1 cellular context compared by ENCODE assay signal in the genomic region with DNA sequence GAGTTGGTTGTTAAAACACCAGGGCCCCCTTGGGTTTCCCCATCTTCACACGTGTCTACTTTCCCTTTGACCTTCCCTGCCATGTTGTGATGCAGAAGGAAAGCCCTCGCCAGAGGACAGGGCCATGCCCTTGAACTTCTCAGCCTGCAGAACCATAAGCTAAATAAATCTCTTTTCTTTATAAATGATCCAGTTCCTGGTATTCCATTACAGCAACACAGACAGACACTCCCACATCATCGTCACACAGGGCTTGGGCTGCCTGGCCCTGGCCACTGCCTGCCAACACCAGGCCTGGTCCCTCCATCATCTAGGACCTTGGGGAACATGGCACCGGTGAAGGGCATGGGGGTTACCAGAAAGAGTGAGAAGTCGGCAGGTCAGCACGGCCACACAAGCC.
TF ChIP-seq lines count a peak whose summit lies in the region.

No MANE protein-coding gene starts in this region.

TF ChIP-seq in H1, 55 proteins besides CTCF, POLR2A, EP300 and RAD21 (continued from another document):
- TF ChIP-seq SP2 (IDR thresholded peaks at IDR 0.05; ENCODE audit: low read length) = no peak
- TF ChIP-seq SIRT6 (IDR thresholded peaks at IDR 0.05; ENCODE audit: low read length) = no peak
- TF ChIP-seq RBBP5 (IDR thresholded peaks at IDR 0.05; ENCODE audit: borderline replicate concordance, low read depth, low read length) = no peak
- no peak for TF ChIP-seq SAP30 (IDR thresholded peaks at IDR 0.05; ENCODE audit: insufficient read depth, insufficient replicate concordance, low read length)
- no peak for TF ChIP-seq BCL11A (IDR thresholded peaks at IDR 0.05; ENCODE audit: low read depth in 2 of 2, low read length in 2 of 2)
- TF ChIP-seq POLR2AphosphoS5 (IDR thresholded peaks at IDR 0.05; ENCODE audit: low read depth, low read length) = no peak
- TF ChIP-seq KDM5A (IDR thresholded peaks at IDR 0.05; ENCODE audit: low read length) = no peak
- no peak for TF ChIP-seq TBP (IDR thresholded peaks at IDR 0.05; ENCODE audit: low read depth, low read length)
- TF ChIP-seq TAF7 (optimal IDR thresholded peaks at IDR 0.05; ENCODE audit: borderline replicate concordance, low read depth, low read length) = no peak
- TF ChIP-seq, protein P1, sequence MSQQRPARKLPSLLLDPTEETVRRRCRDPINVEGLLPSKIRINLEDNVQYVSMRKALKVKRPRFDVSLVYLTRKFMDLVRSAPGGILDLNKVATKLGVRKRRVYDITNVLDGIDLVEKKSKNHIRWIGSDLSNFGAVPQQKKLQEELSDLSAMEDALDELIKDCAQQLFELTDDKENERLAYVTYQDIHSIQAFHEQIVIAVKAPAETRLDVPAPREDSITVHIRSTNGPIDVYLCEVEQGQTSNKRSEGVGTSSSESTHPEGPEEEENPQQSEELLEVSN (IDR thresholded peaks at IDR 0.05) = no peak
- no peak for TF ChIP-seq PHF8 (conservative IDR thresholded peaks at IDR 0.05; ENCODE audit: low read depth, low read length)
- TF ChIP-seq ASH2L (IDR thresholded peaks at IDR 0.05; ENCODE audit: low read length) = no peak
- TF ChIP-seq, protein P2, sequence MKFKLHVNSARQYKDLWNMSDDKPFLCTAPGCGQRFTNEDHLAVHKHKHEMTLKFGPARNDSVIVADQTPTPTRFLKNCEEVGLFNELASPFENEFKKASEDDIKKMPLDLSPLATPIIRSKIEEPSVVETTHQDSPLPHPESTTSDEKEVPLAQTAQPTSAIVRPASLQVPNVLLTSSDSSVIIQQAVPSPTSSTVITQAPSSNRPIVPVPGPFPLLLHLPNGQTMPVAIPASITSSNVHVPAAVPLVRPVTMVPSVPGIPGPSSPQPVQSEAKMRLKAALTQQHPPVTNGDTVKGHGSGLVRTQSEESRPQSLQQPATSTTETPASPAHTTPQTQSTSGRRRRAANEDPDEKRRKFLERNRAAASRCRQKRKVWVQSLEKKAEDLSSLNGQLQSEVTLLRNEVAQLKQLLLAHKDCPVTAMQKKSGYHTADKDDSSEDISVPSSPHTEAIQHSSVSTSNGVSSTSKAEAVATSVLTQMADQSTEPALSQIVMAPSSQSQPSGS (IDR thresholded peaks at IDR 0.05; ENCODE audit: low read length) = no peak
- TF ChIP-seq ZNF274 (IDR thresholded peaks at IDR 0.05; ENCODE audit: borderline replicate concordance, extremely low read depth, low read length) = no peak
- TF ChIP-seq, protein P3, sequence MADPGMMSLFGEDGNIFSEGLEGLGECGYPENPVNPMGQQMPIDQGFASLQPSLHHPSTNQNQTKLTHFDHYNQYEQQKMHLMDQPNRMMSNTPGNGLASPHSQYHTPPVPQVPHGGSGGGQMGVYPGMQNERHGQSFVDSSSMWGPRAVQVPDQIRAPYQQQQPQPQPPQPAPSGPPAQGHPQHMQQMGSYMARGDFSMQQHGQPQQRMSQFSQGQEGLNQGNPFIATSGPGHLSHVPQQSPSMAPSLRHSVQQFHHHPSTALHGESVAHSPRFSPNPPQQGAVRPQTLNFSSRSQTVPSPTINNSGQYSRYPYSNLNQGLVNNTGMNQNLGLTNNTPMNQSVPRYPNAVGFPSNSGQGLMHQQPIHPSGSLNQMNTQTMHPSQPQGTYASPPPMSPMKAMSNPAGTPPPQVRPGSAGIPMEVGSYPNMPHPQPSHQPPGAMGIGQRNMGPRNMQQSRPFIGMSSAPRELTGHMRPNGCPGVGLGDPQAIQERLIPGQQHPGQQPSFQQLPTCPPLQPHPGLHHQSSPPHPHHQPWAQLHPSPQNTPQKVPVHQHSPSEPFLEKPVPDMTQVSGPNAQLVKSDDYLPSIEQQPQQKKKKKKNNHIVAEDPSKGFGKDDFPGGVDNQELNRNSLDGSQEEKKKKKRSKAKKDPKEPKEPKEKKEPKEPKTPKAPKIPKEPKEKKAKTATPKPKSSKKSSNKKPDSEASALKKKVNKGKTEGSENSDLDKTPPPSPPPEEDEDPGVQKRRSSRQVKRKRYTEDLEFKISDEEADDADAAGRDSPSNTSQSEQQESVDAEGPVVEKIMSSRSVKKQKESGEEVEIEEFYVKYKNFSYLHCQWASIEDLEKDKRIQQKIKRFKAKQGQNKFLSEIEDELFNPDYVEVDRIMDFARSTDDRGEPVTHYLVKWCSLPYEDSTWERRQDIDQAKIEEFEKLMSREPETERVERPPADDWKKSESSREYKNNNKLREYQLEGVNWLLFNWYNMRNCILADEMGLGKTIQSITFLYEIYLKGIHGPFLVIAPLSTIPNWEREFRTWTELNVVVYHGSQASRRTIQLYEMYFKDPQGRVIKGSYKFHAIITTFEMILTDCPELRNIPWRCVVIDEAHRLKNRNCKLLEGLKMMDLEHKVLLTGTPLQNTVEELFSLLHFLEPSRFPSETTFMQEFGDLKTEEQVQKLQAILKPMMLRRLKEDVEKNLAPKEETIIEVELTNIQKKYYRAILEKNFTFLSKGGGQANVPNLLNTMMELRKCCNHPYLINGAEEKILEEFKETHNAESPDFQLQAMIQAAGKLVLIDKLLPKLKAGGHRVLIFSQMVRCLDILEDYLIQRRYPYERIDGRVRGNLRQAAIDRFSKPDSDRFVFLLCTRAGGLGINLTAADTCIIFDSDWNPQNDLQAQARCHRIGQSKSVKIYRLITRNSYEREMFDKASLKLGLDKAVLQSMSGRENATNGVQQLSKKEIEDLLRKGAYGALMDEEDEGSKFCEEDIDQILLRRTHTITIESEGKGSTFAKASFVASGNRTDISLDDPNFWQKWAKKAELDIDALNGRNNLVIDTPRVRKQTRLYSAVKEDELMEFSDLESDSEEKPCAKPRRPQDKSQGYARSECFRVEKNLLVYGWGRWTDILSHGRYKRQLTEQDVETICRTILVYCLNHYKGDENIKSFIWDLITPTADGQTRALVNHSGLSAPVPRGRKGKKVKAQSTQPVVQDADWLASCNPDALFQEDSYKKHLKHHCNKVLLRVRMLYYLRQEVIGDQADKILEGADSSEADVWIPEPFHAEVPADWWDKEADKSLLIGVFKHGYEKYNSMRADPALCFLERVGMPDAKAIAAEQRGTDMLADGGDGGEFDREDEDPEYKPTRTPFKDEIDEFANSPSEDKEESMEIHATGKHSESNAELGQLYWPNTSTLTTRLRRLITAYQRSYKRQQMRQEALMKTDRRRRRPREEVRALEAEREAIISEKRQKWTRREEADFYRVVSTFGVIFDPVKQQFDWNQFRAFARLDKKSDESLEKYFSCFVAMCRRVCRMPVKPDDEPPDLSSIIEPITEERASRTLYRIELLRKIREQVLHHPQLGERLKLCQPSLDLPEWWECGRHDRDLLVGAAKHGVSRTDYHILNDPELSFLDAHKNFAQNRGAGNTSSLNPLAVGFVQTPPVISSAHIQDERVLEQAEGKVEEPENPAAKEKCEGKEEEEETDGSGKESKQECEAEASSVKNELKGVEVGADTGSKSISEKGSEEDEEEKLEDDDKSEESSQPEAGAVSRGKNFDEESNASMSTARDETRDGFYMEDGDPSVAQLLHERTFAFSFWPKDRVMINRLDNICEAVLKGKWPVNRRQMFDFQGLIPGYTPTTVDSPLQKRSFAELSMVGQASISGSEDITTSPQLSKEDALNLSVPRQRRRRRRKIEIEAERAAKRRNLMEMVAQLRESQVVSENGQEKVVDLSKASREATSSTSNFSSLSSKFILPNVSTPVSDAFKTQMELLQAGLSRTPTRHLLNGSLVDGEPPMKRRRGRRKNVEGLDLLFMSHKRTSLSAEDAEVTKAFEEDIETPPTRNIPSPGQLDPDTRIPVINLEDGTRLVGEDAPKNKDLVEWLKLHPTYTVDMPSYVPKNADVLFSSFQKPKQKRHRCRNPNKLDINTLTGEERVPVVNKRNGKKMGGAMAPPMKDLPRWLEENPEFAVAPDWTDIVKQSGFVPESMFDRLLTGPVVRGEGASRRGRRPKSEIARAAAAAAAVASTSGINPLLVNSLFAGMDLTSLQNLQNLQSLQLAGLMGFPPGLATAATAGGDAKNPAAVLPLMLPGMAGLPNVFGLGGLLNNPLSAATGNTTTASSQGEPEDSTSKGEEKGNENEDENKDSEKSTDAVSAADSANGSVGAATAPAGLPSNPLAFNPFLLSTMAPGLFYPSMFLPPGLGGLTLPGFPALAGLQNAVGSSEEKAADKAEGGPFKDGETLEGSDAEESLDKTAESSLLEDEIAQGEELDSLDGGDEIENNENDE (IDR thresholded peaks at IDR 0.05; ENCODE audit: insufficient replicate concordance, low read length) = no peak
- no peak for TF ChIP-seq MAFK (IDR thresholded peaks at IDR 0.05; ENCODE audit: low read depth, low read length)
- no peak for TF ChIP-seq FOSL1 (IDR thresholded peaks at IDR 0.05; ENCODE audit: insufficient read depth, low read depth, low read length)
